11 cellular contexts compared by ENCODE assay signal in genomic region chr2:157260403-157261198, GRCh38. TPM values are rescaled to one million over a fixed set of nuclear protein-coding genes. Genes with fewer than 3 reads are reported as not detected.
DNase-seq lines count a peak whose midpoint lies in the region; ATAC-seq and TF ChIP-seq lines count a peak whose summit lies in the region.
"Had no signal": no experiment of that assay in that cellular context is flagged by ENCODE, and none has a peak within 500 bp of the region (broad histone marks: within the 10 kb centered on the region; RNA-seq: fewer than 3 reads in every experiment).

No MANE protein-coding gene starts in this region.

- no peaks in the 10 kb centered on the region for H3K79me2 ChIP-seq in PC-9 (ENCODE audit: low read depth)

- H3K4me3 ChIP-seq in PC-9: no peak overlapping the region; the same call in 1 of the 2 replicates

- H3K27me3 ChIP-seq in PC-9 (ENCODE audit: insufficient read depth, low read depth): no peaks in the 10 kb centered on the region

- CTCF ChIA-PET in PC-9 (lab: Charles Lee): no interaction called here
- CTCF ChIA-PET in T-cell (lab: Charles Lee): no interaction called here

- POLR2A ChIA-PET in PC-9 (lab: Charles Lee; ENCODE audit: unreplicated experiment): no interaction called here
- POLR2A ChIA-PET in T-cell (lab: Charles Lee): no interaction called here

- no peaks in the 10 kb centered on the region for H3K9me3 Mint-ChIP-seq in T-helper 2 cell treated with Interferon-gamma antibody and Interleukin-4, amounts not matched to agents 5 μg/mL and 100 μg/mL, for 36 hours
- H3K9me3 Mint-ChIP-seq in chondrocyte (ENCODE audit: low read depth) (no peaks in the 10 kb centered on the region), T-cell (no peaks in the 10 kb centered on the region)

- no peaks in the 10 kb centered on the region for H3K36me3 Mint-ChIP-seq in T-helper 2 cell treated with Interferon-gamma antibody and Interleukin-4, amounts not matched to agents 5 μg/mL and 100 μg/mL, for 36 hours (ENCODE audit: low read depth)
- H3K36me3 Mint-ChIP-seq in chondrocyte (ENCODE audit: low read depth) (no peaks in the 10 kb centered on the region), T-cell (no peaks in the 10 kb centered on the region)

- peak overlapping the region; percentile 59 for H3K4me3 Mint-ChIP-seq in T-helper 2 cell treated with Interferon-gamma antibody and Interleukin-4, amounts not matched to agents 5 μg/mL and 100 μg/mL, for 36 hours
- H3K4me3 Mint-ChIP-seq in chondrocyte (ENCODE audit: unreplicated experiment) (peak overlapping the region; percentile 49), T-cell (peak overlapping the region in 1 of 3 donors; percentile 42)

- no peak overlapping the region; the same call in 1 of the 2 replicates for H3K27ac ChIP-seq in PC-9

- H3K36me3 ChIP-seq in PC-9 (ENCODE audit: low read depth): no peaks in the 10 kb centered on the region

- H3K9me2 ChIP-seq in PC-9 (ENCODE audit: insufficient read depth): no peaks in the 10 kb centered on the region

- TF ChIP-seq CTCF in PC-9 (conservative IDR thresholded peaks at IDR 0.05) (no peak), chondrocyte (IDR thresholded peaks at IDR 0.05) (no peak)

- no peak for ATAC-seq in GM18858 (IDR thresholded peaks at IDR 0.05; ENCODE audit: unreplicated experiment)
- no peak for ATAC-seq in HG03442 (IDR thresholded peaks at IDR 0.05; ENCODE audit: unreplicated experiment)
- ATAC-seq in T-cell (replicated peaks in 1 of 4): no peak

- H3K27me3 Mint-ChIP-seq in T-helper 2 cell treated with Interferon-gamma antibody and Interleukin-4, amounts not matched to agents 5 μg/mL and 100 μg/mL, for 36 hours (ENCODE audit: low read depth): no peaks in the 10 kb centered on the region
- H3K27me3 Mint-ChIP-seq in chondrocyte (ENCODE audit: low read depth) (no peaks in the 10 kb centered on the region), T-cell (peaks cover 0 to 6% of the 10 kb centered on the region in 2 donors)

- H2AFZ ChIP-seq in PC-9: peak overlapping the region; percentile 45; the same call in 1 of the 2 replicates

- no peaks in the 10 kb centered on the region for H3K9me3 ChIP-seq in PC-9 (ENCODE audit: insufficient read depth, low read depth)

- peak overlapping the region; percentile 40 for H3K27ac Mint-ChIP-seq in T-helper 2 cell treated with Interferon-gamma antibody and Interleukin-4, amounts not matched to agents 5 μg/mL and 100 μg/mL, for 36 hours
- H3K27ac Mint-ChIP-seq in chondrocyte (ENCODE audit: unreplicated experiment) (peak overlapping the region; percentile 78), T-cell (no peak overlapping the region)

- H3K4me1 ChIP-seq in PC-9 (replicated peaks; ENCODE audit: insufficient read depth): peaks cover 15% of the 10 kb centered on the region

- peaks cover 38% of the 10 kb centered on the region for H3K4me1 Mint-ChIP-seq in T-helper 2 cell treated with Interferon-gamma antibody and Interleukin-4, amounts not matched to agents 5 μg/mL and 100 μg/mL, for 36 hours (ENCODE audit: low read depth)
- peaks cover 73% of the 10 kb centered on the region for H3K4me1 Mint-ChIP-seq in chondrocyte (ENCODE audit: low read depth)
- H3K4me1 Mint-ChIP-seq in T-cell: peaks cover 10 to 11% (median 10%) of the 10 kb centered on the region in 3 donors

- no peaks in the 10 kb centered on the region for H4K20me1 ChIP-seq in PC-9 (ENCODE audit: insufficient read depth)

- intact Hi-C loops in PC-9 (cut with micrococcal nuclease; ENCODE audit: unreplicated experiment): no loop called here

- peak overlapping the region; percentile 54 for H3K4me2 ChIP-seq in PC-9

- no peaks in the 10 kb centered on the region for H3F3A ChIP-seq in PC-9 (ENCODE audit: insufficient read depth, low read depth)

- no peak for DNase-seq in T-helper 2 cell treated with Interferon-gamma antibody and Interleukin-4, amounts not matched to agents 5 μg/mL and 100 μg/mL, for 36 hours (ENCODE audit: low spot score)
- DNase-seq in T-helper 2 cell (no peak), PC-9 (no peak), chondrocyte (ENCODE audit: low spot score) (no peak), renal cortical epithelial cell (ENCODE audit: low read depth) (peak; percentile 26), T-cell (no peak)
- DNase-seq: activated gamma-delta T cell; effector memory CD4-positive, alpha-beta T cell; T-helper 9 cell had no signal

- TSS peak; percentile 89 for BruUV-seq in PC-9 (replicated peaks; lab: Mats Ljungman, UMichigan)

RNA-seq across cellular contexts. Expression of gene GALNT5, which starts 3.1 kb away (rescaled TPM):
- total RNA-seq in PC-9 (2021): 1.3 and 1.9 TPM in 2 replicates
- 14.2 to 30.0 TPM (median 14.4 TPM) in 3 replicates for total RNA-seq in chondrocyte
- 3.7 and 10.1 TPM in 2 replicates for total RNA-seq in renal cortical epithelial cell
- under 1 TPM in 3 of 5 donors, not detected in 2; 0.09 to 0.23 (median 0.10) TPM for total RNA-seq in T-cell

Comparison
In these comparisons a context has a peak if more than half of its experiments do, and no peak if none do; other contexts are left out.
1. H3K27ac Mint-ChIP-seq: peak in T-helper 2 cell treated with Interferon-gamma antibody and Interleukin-4, amounts not matched to agents 5 μg/mL and 100 μg/mL, for 36 hours (single experiment) and chondrocyte (single experiment); none in T-cell (0 of 2).